In the genomic region with DNA sequence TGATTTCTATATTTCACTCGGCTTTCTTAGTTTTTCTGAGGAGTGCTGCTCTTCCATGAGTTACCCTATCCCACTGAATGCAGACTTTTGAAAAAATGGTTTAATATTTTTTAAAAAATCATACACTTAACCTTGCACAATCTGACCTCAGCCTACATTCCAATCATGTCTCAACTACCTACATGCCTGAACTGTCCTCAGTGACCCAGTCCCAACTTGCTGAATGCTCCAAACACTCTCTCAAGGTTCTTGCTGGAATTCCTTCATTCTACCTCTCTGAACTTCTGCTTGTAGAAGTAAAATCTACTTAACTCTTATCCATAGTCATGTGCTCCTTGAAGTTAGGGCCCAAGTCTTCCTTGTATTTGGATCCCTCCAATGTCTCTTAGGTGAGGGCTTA, we compare ENCODE assay signal across 31 cellular contexts.
DNase-seq lines count a peak whose midpoint lies in the region; ATAC-seq, FAIRE-seq and TF ChIP-seq lines count a peak whose summit lies in the region.
"Had no signal": no experiment of that assay in that cellular context is flagged by ENCODE, and none has a peak within 500 bp of the region (broad histone marks: within the 10 kb centered on the region; RNA-seq: fewer than 3 reads in every experiment).

No MANE protein-coding gene starts in this region.

- H3K4ac ChIP-seq in IMR-90 (ENCODE audit: low read depth, low read length), result no peak overlapping the region

- H3K23ac ChIP-seq in IMR-90 (ENCODE audit: low read depth, low read length), result no peak overlapping the region

- no peaks in the 10 kb centered on the region for H3K27me3 ChIP-seq in IMR-90 (ENCODE audit: control insufficient read depth, insufficient read depth, low read length)
- H3K27me3 ChIP-seq in bronchial epithelial cell (ENCODE audit: control insufficient read depth, insufficient read depth, low read length), result no peaks in the 10 kb centered on the region
- H3K27me3 ChIP-seq: BE2C, SJCRH30 had no signal

- H3K36me3 ChIP-seq in IMR-90 (ENCODE audit: control insufficient read depth, insufficient read depth, low read length) (no peaks in the 10 kb centered on the region), bronchial epithelial cell (ENCODE audit: control insufficient read depth, insufficient read depth, low read length) (no peaks in the 10 kb centered on the region)
- H3K36me3 ChIP-seq: BE2C, SJCRH30 had no signal

- ATAC-seq in IMR-90 (ENCODE audit: low read depth) (peak; percentile 56), GM18520 (IDR thresholded peaks at IDR 0.05; ENCODE audit: unreplicated experiment) (no peak), HG03045 (IDR thresholded peaks at IDR 0.05; ENCODE audit: unreplicated experiment) (no peak)
- ATAC-seq in stimulated activated effector memory CD8-positive, alpha-beta T cell treated with anti-CD3 and anti-CD28 coated beads, Interleukin-12 subunit alpha, Interleukin-12 subunit beta, amount 100 ng/mL, for 72 hours, result no peak
- ATAC-seq: Right ventricle myocardium inferior, SK-N-SH treated with all-trans-retinoic acid at 6 μM for 48 hours had no signal

- peaks cover 7% of the 10 kb centered on the region for H3K9me3 Mint-ChIP-seq in stimulated activated effector memory CD8-positive, alpha-beta T cell treated with anti-CD3 and anti-CD28 coated beads, Interleukin-12 subunit alpha, Interleukin-12 subunit beta, amount 100 ng/mL, for 72 hours

- H3K4me3 ChIP-seq in IMR-90 (ENCODE audit: insufficient read depth, low read depth, low read length) (no peak overlapping the region), bronchial epithelial cell (ENCODE audit: low read depth, low read length) (no peak overlapping the region)
- H3K4me3 ChIP-seq: SJCRH30 had no signal

- TF ChIP-seq RAD21 in IMR-90 (IDR thresholded peaks at IDR 0.05; ENCODE audit: low read length), result no peak

- WGBS in IMR-90 (ENCODE audit: extremely low coverage in 2 of 2, insufficient read length in 1 of 2), 2 experiments, result no CpG with 5 or more reads among the region's 1 CpG

- in situ Hi-C loops in IMR-90 (cut with MboI; ENCODE audit: low sequenced_read_pairs), result no loop called here

- H4K20me1 ChIP-seq in IMR-90 (ENCODE audit: insufficient read depth, low read length), result no peaks in the 10 kb centered on the region

- H3K79me1 ChIP-seq in IMR-90 (ENCODE audit: low read depth in 1 of 2, low read length in 2 of 2), result no peaks in the 10 kb centered on the region

- no peaks in the 10 kb centered on the region for H3K4me1 Mint-ChIP-seq in stimulated activated effector memory CD8-positive, alpha-beta T cell treated with anti-CD3 and anti-CD28 coated beads, Interleukin-12 subunit alpha, Interleukin-12 subunit beta, amount 100 ng/mL, for 72 hours
- H3K4me1 Mint-ChIP-seq: CD14-positive monocyte; CD8-positive, alpha-beta memory T cell had no signal

- no peaks in the 10 kb centered on the region for H3K4me1 ChIP-seq in IMR-90 (ENCODE audit: control insufficient read depth, insufficient read depth, low read length)
- H3K4me1 ChIP-seq: BE2C, SJCRH30 had no signal

- H2AK5ac ChIP-seq in IMR-90 (ENCODE audit: low read depth, low read length), result no peak overlapping the region

- no peak overlapping the region for H2BK5ac ChIP-seq in IMR-90 (ENCODE audit: low read depth, low read length, poor library complexity, severe bottlenecking)

- no peak for TF ChIP-seq CTCF in IMR-90 (conservative IDR thresholded peaks at IDR 0.05; ENCODE audit: low read depth, low read length)
- TF ChIP-seq CTCF in bronchial epithelial cell (IDR thresholded peaks at IDR 0.05; ENCODE audit: insufficient read depth, low read length, severe bottlenecking), result no peak

- H2AFZ ChIP-seq in IMR-90 (replicated peaks; ENCODE audit: low read length, poor library complexity), result no peak overlapping the region

- no peak overlapping the region for H4K5ac ChIP-seq in IMR-90 (ENCODE audit: low read depth, low read length)

- no peak overlapping the region for H2BK20ac ChIP-seq in IMR-90 (ENCODE audit: low read depth, low read length)

- H3K27ac Mint-ChIP-seq in stimulated activated effector memory CD8-positive, alpha-beta T cell treated with anti-CD3 and anti-CD28 coated beads, Interleukin-12 subunit alpha, Interleukin-12 subunit beta, amount 100 ng/mL, for 72 hours, result no peak overlapping the region
- H3K27ac Mint-ChIP-seq: CD14-positive monocyte, HFFc6 had no signal

- no peak overlapping the region for H3K14ac ChIP-seq in IMR-90 (replicated peaks; ENCODE audit: low read depth, low read length)

- peak; percentile 8 for DNase-seq in GM03348 (ENCODE audit: low spot score)
- DNase-seq in IMR-90, result peak; percentile 4
- DNase-seq in bronchial epithelial cell (ENCODE audit: low read depth), result peak; percentile 83
- DNase-seq in iris pigment epithelial cell (ENCODE audit: low read depth), result peak; percentile 28
- DNase-seq in stimulated activated effector memory CD8-positive, alpha-beta T cell treated with anti-CD3 and anti-CD28 coated beads, Interleukin-12 subunit alpha, Interleukin-12 subunit beta, amount 100 ng/mL, for 72 hours (ENCODE audit: low spot score in 2 of 2), result no peak
- DNase-seq in NCI-H82 treated with DMSO at 0.1 percent for 48 hours (lab: John Stamatoyannopoulos, UW; ENCODE audit: unreplicated experiment), result no peak
- DNase-seq: 8988T; ACHN; BE2C; CD8-positive, alpha-beta memory T cell; DMS 273 treated with DMSO at 0.1 percent for 48 hours; DMS79; EL; GDM1; H7; HFFc6; NCI-H1092 treated with DMSO at 0.1 percent for 48 hours; NCI-H1436; NCI-H187; NCI-H2081 treated with DMSO at 0.1 percent for 48 hours; NCI-H2171; NCI-H524; NCI-H748 treated with DMSO at 0.1 percent for 48 hours; SJCRH30 had no signal

- H3K9me1 ChIP-seq in IMR-90 (ENCODE audit: insufficient read depth, low read length), result no peaks in the 10 kb centered on the region; the same call in 1 of the 2 replicates

- no peak overlapping the region for H3K56ac ChIP-seq in IMR-90 (ENCODE audit: extremely low read depth, insufficient read depth, low read length)

- H3K9me3 ChIP-seq in IMR-90 (ENCODE audit: control insufficient read depth, insufficient read depth, low read length), result no peaks in the 10 kb centered on the region
- H3K9me3 ChIP-seq: BE2C, SJCRH30 had no signal

- no peak overlapping the region for H4K91ac ChIP-seq in IMR-90 (ENCODE audit: insufficient read depth, low read depth, low read length)

- H3K4me2 ChIP-seq in IMR-90 (ENCODE audit: low read depth, low read length), result no peak overlapping the region

- no peak overlapping the region for H2BK15ac ChIP-seq in IMR-90 (ENCODE audit: low read depth, low read length)

- TF ChIP-seq POLR2A in IMR-90 (IDR thresholded peaks at IDR 0.05; ENCODE audit: low read depth, low read length), result no peak

- H3K36me3 Mint-ChIP-seq in stimulated activated effector memory CD8-positive, alpha-beta T cell treated with anti-CD3 and anti-CD28 coated beads, Interleukin-12 subunit alpha, Interleukin-12 subunit beta, amount 100 ng/mL, for 72 hours, result no peaks in the 10 kb centered on the region
- H3K36me3 Mint-ChIP-seq: CD14-positive monocyte; CD8-positive, alpha-beta memory T cell had no signal

- H4K8ac ChIP-seq in IMR-90 (ENCODE audit: low read depth in 2 of 2, low read length in 2 of 2), result no peak overlapping the region

- no peak overlapping the region for H2AK9ac ChIP-seq in IMR-90 (replicated peaks; ENCODE audit: low read depth, low read length, poor library complexity)

- dilution Hi-C loops in IMR-90 (cut with HindIII; ENCODE audit: low sequenced_read_pairs, unreplicated experiment), result no loop called here

- no peak overlapping the region for H3K4me3 Mint-ChIP-seq in stimulated activated effector memory CD8-positive, alpha-beta T cell treated with anti-CD3 and anti-CD28 coated beads, Interleukin-12 subunit alpha, Interleukin-12 subunit beta, amount 100 ng/mL, for 72 hours
- H3K4me3 Mint-ChIP-seq: CD14-positive monocyte; CD8-positive, alpha-beta memory T cell; HFFc6 had no signal

- intact Hi-C loops in IMR-90 (cut with micrococcal nuclease), result no loop called here

- no peak for FAIRE-seq in bronchial epithelial cell (lab: Jason Lieb, UNC)
- FAIRE-seq: GM12891, RCC 7860 had no signal

- POLR2A ChIA-PET in IMR-90 (lab: Charles Lee; ENCODE audit: unreplicated experiment), result no interaction called here

- BruUV-seq in IMR-90 (replicated peaks; lab: Mats Ljungman, UMichigan), result no TSS peak

- H3K27ac ChIP-seq in IMR-90 (ENCODE audit: insufficient read depth, low read length), result no peak overlapping the region
- H3K27ac ChIP-seq: SJCRH30 had no signal

- H2BK120ac ChIP-seq in IMR-90 (ENCODE audit: low read depth, low read length), result no peak overlapping the region

- CTCF ChIA-PET in IMR-90 (lab: Yijun Ruan, JAX), result no interaction called here

- no peak overlapping the region for H3K18ac ChIP-seq in IMR-90 (ENCODE audit: low read depth, low read length)

- H3K9ac ChIP-seq in IMR-90 (ENCODE audit: low read depth, low read length), result no peak overlapping the region

TF ChIP-seq in IMR-90, 13 proteins besides CTCF, POLR2A, EP300 and RAD21:
- TF ChIP-seq CEBPB (IDR thresholded peaks at IDR 0.05; ENCODE audit: low read depth, low read length), result peak; percentile 21; the same call in 1 of the 2 replicates
- no peak for TF ChIP-seq CHD1 (IDR thresholded peaks at IDR 0.05; ENCODE audit: low read depth, low read length)
- no peak for TF ChIP-seq RFX5 (IDR thresholded peaks at IDR 0.05; ENCODE audit: low read depth, low read length)

Comparison
In these comparisons a context has a peak if more than half of its experiments do, and no peak if none do; other contexts are left out.
1. DNase-seq: peak in GM03348 (single experiment), IMR-90 (single experiment), bronchial epithelial cell (single experiment) and iris pigment epithelial cell (single experiment); none in stimulated activated effector memory CD8-positive, alpha-beta T cell treated with anti-CD3 and anti-CD28 coated beads, Interleukin-12 subunit alpha, Interleukin-12 subunit beta, amount 100 ng/mL, for 72 hours (0 of 2) and NCI-H82 treated with DMSO at 0.1 percent for 48 hours (single experiment).